12 cellular contexts compared by ENCODE assay signal in the genomic region with DNA sequence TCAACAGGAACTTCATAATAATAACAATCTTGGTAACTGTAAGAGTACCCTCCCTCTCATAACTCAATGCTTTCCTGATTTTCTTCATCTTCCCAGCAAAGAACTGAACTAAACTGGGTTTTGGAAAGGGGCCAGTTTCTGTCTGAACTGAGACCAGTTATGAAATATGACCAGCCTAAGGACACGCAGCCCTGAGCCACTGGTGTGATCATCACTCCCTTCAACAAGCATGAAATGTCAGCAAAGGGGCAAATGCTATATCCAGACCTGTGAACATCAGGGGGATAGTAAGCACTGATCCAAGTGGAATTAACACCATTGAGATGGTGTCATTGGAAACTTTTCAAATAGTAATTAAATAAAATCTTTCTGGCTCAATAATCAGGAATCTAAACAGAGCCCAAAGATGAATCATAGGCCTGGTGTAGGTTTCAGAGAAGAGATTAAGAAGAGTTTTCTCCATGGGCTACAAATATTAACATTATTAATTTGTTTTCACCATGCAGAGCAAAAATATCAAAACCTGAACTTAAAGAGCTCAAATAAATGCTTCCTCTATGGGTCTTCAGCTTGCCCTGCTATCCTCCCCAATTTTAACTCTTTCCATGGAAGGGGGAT.
DNase-seq lines count a peak whose midpoint lies in the region.
"Had no signal": no experiment of that assay in that cellular context is flagged by ENCODE, and none has a peak within 500 bp of the region (broad histone marks: within the 10 kb centered on the region; RNA-seq: fewer than 3 reads in every experiment).

No MANE protein-coding gene starts in this region.

- H3K4me3 ChIP-seq in trophoblast cell (ENCODE audit: low read depth, low read length), result no peak overlapping the region
- H3K4me3 ChIP-seq: HAP-1 had no signal

- H2AFZ ChIP-seq in trophoblast cell (ENCODE audit: insufficient read depth, low read length, poor library complexity), result no peak overlapping the region

- no peak overlapping the region for H2BK12ac ChIP-seq in trophoblast cell (ENCODE audit: low read length)

- no peaks in the 10 kb centered on the region for H3K79me2 ChIP-seq in trophoblast cell (ENCODE audit: control insufficient read depth, insufficient read depth, low read length, poor library complexity)

- peaks cover 6 to 12% of the 10 kb centered on the region in 2 experiments for H3K4me1 ChIP-seq in trophoblast cell (ENCODE audit: control insufficient read depth in 1 of 2, insufficient read depth in 2 of 2, low read length in 2 of 2)
- H3K4me1 ChIP-seq: HAP-1 had no signal

- no peak overlapping the region for H3K4me2 ChIP-seq in trophoblast cell (ENCODE audit: low read length)

- peaks cover 3 to 7% of the 10 kb centered on the region in 2 experiments for H3K36me3 ChIP-seq in trophoblast cell (ENCODE audit: control insufficient read depth in 1 of 2, insufficient read depth in 2 of 2, low read length in 2 of 2)
- H3K36me3 ChIP-seq: HAP-1, neutrophil had no signal

- H4K12ac ChIP-seq in trophoblast cell (ENCODE audit: low read depth, low read length), result no peak overlapping the region

- WGBS in trophoblast cell (ENCODE audit: extremely low coverage, insufficient coverage, insufficient read length), result no CpG with 5 or more reads among the region's 1 CpG

- H3K27me3 ChIP-seq in trophoblast cell (ENCODE audit: insufficient read depth, low read length), result no peaks in the 10 kb centered on the region
- H3K27me3 ChIP-seq: neutrophil had no signal

- H3K9ac ChIP-seq in trophoblast cell (ENCODE audit: low read length), result no peak overlapping the region

- no peak overlapping the region for H4K91ac ChIP-seq in trophoblast cell (ENCODE audit: low read depth, low read length)

- no peak overlapping the region for H3K27ac ChIP-seq in trophoblast cell (ENCODE audit: low read depth, low read length)
- H3K27ac ChIP-seq: neutrophil had no signal

- no peak overlapping the region for H3K23ac ChIP-seq in trophoblast cell (ENCODE audit: low read length)

- no peaks in the 10 kb centered on the region for H3K9me3 ChIP-seq in trophoblast cell (ENCODE audit: insufficient read depth, low read depth, low read length)
- H3K9me3 ChIP-seq: HAP-1, neutrophil had no signal

- no peak overlapping the region for H2BK5ac ChIP-seq in trophoblast cell (ENCODE audit: low read depth, low read length, poor library complexity)

- H4K8ac ChIP-seq in trophoblast cell (ENCODE audit: low read depth, low read length), result no peak overlapping the region

- peak; percentile 50 for DNase-seq in GM03348 (ENCODE audit: low spot score)
- DNase-seq in amniotic epithelial cell (ENCODE audit: low read depth), result peak; percentile 67
- DNase-seq in fibroblast of the conjunctiva (ENCODE audit: low read depth), result peak; percentile 30
- DNase-seq in trophoblast cell, result no peak
- no peak for DNase-seq in HT-29 (ENCODE audit: low spot score)
- no peak for DNase-seq in SKM-1 (lab: John Stamatoyannopoulos, UW; ENCODE audit: unreplicated experiment)
- DNase-seq in SW 1271 (lab: John Stamatoyannopoulos, UW), result no peak
- DNase-seq in ecto neural progenitor cell (ENCODE audit: low spot score), result no peak
- DNase-seq: activated CD4-positive, alpha-beta T cell treated with anti-CD3 and anti-CD28 coated beads, Interleukin-2, amount 50 U/mL, for 1 hour; NCI-H1436 treated with DMSO at 0.1 percent for 48 hours had no signal

- no peak overlapping the region for H3K18ac ChIP-seq in trophoblast cell (ENCODE audit: low read length)

- H3K4ac ChIP-seq in trophoblast cell (ENCODE audit: low read depth, low read length), result peak overlapping the region; percentile 52

- no peak overlapping the region for H3K14ac ChIP-seq in trophoblast cell (ENCODE audit: low read length)

- H2AK5ac ChIP-seq in trophoblast cell (ENCODE audit: low read length), result no peak overlapping the region

- H3K79me1 ChIP-seq in trophoblast cell (ENCODE audit: low read length), result peaks cover 7% of the 10 kb centered on the region

- H2BK120ac ChIP-seq in trophoblast cell (ENCODE audit: insufficient read depth, low read length, poor library complexity), result no peak overlapping the region

Comparison
In these comparisons a context has a peak if more than half of its experiments do, and no peak if none do; other contexts are left out.
1. DNase-seq: peak in GM03348 (single experiment), amniotic epithelial cell (single experiment) and fibroblast of the conjunctiva (single experiment); none in trophoblast cell (0 of 2), HT-29 (single experiment), SKM-1 (single experiment), SW 1271 (0 of 2) and ecto neural progenitor cell (single experiment).